Comparison of ENCODE assay signal across 24 cellular contexts in the genomic region with DNA sequence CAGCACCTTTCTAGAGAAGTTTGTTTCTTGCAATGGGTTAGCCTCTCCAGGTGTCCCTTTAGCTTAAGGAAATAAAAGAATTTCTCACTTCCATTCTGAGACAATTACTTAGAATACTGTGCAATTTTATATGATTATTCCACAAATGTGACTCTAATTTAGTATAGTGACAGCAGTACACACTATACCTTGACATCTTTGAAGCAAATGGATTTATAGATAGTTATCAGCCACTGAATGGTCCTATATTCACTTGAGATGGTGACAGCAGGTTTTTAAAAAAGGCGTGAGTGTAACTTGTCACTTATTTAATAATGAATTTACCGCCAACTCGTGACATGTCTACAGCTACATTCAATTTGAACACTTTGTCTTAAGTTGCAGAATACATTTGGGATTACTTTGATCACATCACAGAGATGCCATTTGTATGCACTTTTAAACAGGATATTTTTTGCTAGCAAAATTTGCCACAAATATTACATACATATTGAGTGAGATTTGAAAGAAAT.
DNase-seq lines count a peak whose midpoint lies in the region; ATAC-seq and TF ChIP-seq lines count a peak whose summit lies in the region.
"Had no signal": no experiment of that assay in that cellular context is flagged by ENCODE, and none has a peak within 500 bp of the region (broad histone marks: within the 10 kb centered on the region; RNA-seq: fewer than 3 reads in every experiment).

No MANE protein-coding gene starts in this region.

- peaks cover 47 to 58% (median 54%) of the 10 kb centered on the region in 3 donors for H3K4me1 Mint-ChIP-seq in T-cell
- peaks cover 44% of the 10 kb centered on the region for H3K4me1 Mint-ChIP-seq in mesothelial cell of epicardium

- intact Hi-C loops in psoas muscle (cut with DNase I): no loop called here
- intact Hi-C loops in gastrocnemius medialis (cut with DNase I; ENCODE audit: low total_unique reads): loop anchor here (5.0 kb wide), 1 partner anchor 34 kb away; no protein-coding TSS in a partner anchor
- intact Hi-C loops in A673 (cut with micrococcal nuclease; ENCODE audit: unreplicated experiment): no loop called here

- no peaks in the 10 kb centered on the region for H3K27me3 ChIP-seq in psoas muscle (ENCODE audit: insufficient read depth in 3 of 3, low read length in 2 of 3)
- H3K27me3 ChIP-seq in gastrocnemius medialis: no peaks in the 10 kb centered on the region
- no peaks in the 10 kb centered on the region for H3K27me3 ChIP-seq in A673 (replicated peaks; ENCODE audit: insufficient read depth, low read depth, low read length, poor library complexity)
- H3K27me3 ChIP-seq: BLaER1 treated with 17β-estradiol and CSF1 and Interleukin-3, amounts not matched to agents 10 nM and 100 nM had no signal

- H3K27me3 Mint-ChIP-seq in T-cell (no peaks in the 10 kb centered on the region), mesothelial cell of epicardium (ENCODE audit: low read depth) (no peaks in the 10 kb centered on the region)
- H3K27me3 Mint-ChIP-seq: B cell; CD4-positive, alpha-beta memory T cell had no signal

- H3K4me3 Mint-ChIP-seq in T-cell (no peak overlapping the region), mesothelial cell of epicardium (no peak overlapping the region)
- H3K4me3 Mint-ChIP-seq: B cell; CD4-positive, alpha-beta memory T cell; CD8-positive, alpha-beta memory T cell had no signal

- no peaks in the 10 kb centered on the region for H3K9me3 ChIP-seq in psoas muscle
- no peaks in the 10 kb centered on the region for H3K9me3 ChIP-seq in gastrocnemius medialis
- H3K9me3 ChIP-seq in A673 (ENCODE audit: low read depth, low read length, poor library complexity, severe bottlenecking): no peaks in the 10 kb centered on the region
- H3K9me3 ChIP-seq: BLaER1 treated with 17β-estradiol and CSF1 and Interleukin-3, amounts not matched to agents 10 nM and 100 nM had no signal

- POLR2A ChIA-PET in T-cell (lab: Charles Lee): interaction anchor here in 1 of 2 donors (0.6 kb wide), 1 partner anchor 1493 kb away, joined by 3 read pairs; no protein-coding TSS in a partner anchor
- POLR2A ChIA-PET in A673 (lab: Charles Lee; ENCODE audit: low non-redundant PET): no interaction called here

- ATAC-seq in T-cell (replicated peaks in 1 of 4) (no peak), psoas muscle (no peak), gastrocnemius medialis (no peak), HG03520 (IDR thresholded peaks at IDR 0.05; ENCODE audit: unreplicated experiment) (no peak)
- ATAC-seq: GM12878 had no signal

- H3K27ac ChIP-seq in psoas muscle (peak overlapping the region; percentile 34), gastrocnemius medialis (peak overlapping the region in 3 of 4 donors; percentile 23 to 60 (median 60)), A673 (ENCODE audit: low read depth, low read length, poor library complexity, severe bottlenecking) (no peak overlapping the region)
- H3K27ac ChIP-seq: BLaER1 treated with 17β-estradiol and CSF1 and Interleukin-3, amounts not matched to agents 10 nM and 100 nM; C4-2B had no signal

- 80 to 95% (median 90%) methylated on average over 3 of the region's 3 CpGs for WGBS in psoas muscle, 3 donors

- in situ Hi-C loops in gastrocnemius medialis (cut with MboI; ENCODE audit: low sequenced_read_pairs in 4 of 4): no loop called here

- no peak overlapping the region for H3K4me3 ChIP-seq in psoas muscle
- H3K4me3 ChIP-seq in gastrocnemius medialis: no peak overlapping the region
- H3K4me3 ChIP-seq in A673 (ENCODE audit: low read depth, low read length, poor library complexity, severe bottlenecking): no peak overlapping the region
- H3K4me3 ChIP-seq: BLaER1 treated with 17β-estradiol and CSF1 and Interleukin-3, amounts not matched to agents 10 nM and 100 nM; GM12878 had no signal

- peaks cover 64% of the 10 kb centered on the region for H3K36me3 Mint-ChIP-seq in T-cell
- H3K36me3 Mint-ChIP-seq in mesothelial cell of epicardium: peaks cover 31% of the 10 kb centered on the region

- CTCF ChIA-PET in T-cell (lab: Charles Lee): no interaction called here
- CTCF ChIA-PET in A673 (lab: Charles Lee): no interaction called here

- H3K4me1 ChIP-seq in psoas muscle: peaks cover 63% of the 10 kb centered on the region
- peaks cover 31 to 40% of the 10 kb centered on the region in 2 donors for H3K4me1 ChIP-seq in gastrocnemius medialis
- peaks cover 14% of the 10 kb centered on the region for H3K4me1 ChIP-seq in A673 (ENCODE audit: insufficient read depth, low read length, poor library complexity, severe bottlenecking)
- H3K4me1 ChIP-seq: BLaER1 treated with 17β-estradiol and CSF1 and Interleukin-3, amounts not matched to agents 10 nM and 100 nM had no signal

- DNase-seq in T-cell: no peak
- DNase-seq in mesothelial cell of epicardium (ENCODE audit: low spot score in 2 of 2, unreplicated experiment in 2 of 2): no peak
- no peak for DNase-seq in psoas muscle
- DNase-seq in gastrocnemius medialis: no peak
- no peak for DNase-seq in NCI-H526 (lab: John Stamatoyannopoulos, UW)
- DNase-seq in A673 (ENCODE audit: low spot score): no peak
- no peak for DNase-seq in NCI-H748 treated with DMSO at 0.1 percent for 48 hours (lab: John Stamatoyannopoulos, UW)
- DNase-seq: 8988T; AML-193; CD4-positive, alpha-beta memory T cell; CD8-positive, alpha-beta memory T cell; COR-L47; DMS 273 treated with DMSO at 0.1 percent for 48 hours; DMS153; DMS53; DMS79; DND-41; EL; GDM1 had no signal

- no peak for TF ChIP-seq POLR2A in gastrocnemius medialis (IDR thresholded peaks at IDR 0.05)

- TF ChIP-seq CTCF in mesothelial cell of epicardium (IDR thresholded peaks at IDR 0.05; ENCODE audit: unreplicated experiment) (no peak), psoas muscle (IDR thresholded peaks at IDR 0.05) (no peak), gastrocnemius medialis (IDR thresholded peaks at IDR 0.05 in 4 of 5, conservative IDR thresholded peaks at IDR 0.05 in 1 of 5) (no peak), A673 (conservative IDR thresholded peaks at IDR 0.05; ENCODE audit: low read depth, low read length) (no peak)

- no TSS peak for BruUV-seq in A673 (replicated peaks; lab: Mats Ljungman, UMichigan)

- H3K9me3 Mint-ChIP-seq in T-cell (no peaks in the 10 kb centered on the region), mesothelial cell of epicardium (peaks cover 8% of the 10 kb centered on the region)
- H3K9me3 Mint-ChIP-seq: CD4-positive, alpha-beta memory T cell; CD8-positive, alpha-beta memory T cell had no signal

- H3K27ac Mint-ChIP-seq in T-cell: peak overlapping the region; percentile 16 to 32
- H3K27ac Mint-ChIP-seq in mesothelial cell of epicardium: peak overlapping the region; percentile 77
- H3K27ac Mint-ChIP-seq: B cell had no signal

- H3K36me3 ChIP-seq in psoas muscle (ENCODE audit: insufficient read depth in 1 of 2, low read depth in 1 of 2) (no peaks in the 10 kb centered on the region), gastrocnemius medialis (no peaks in the 10 kb centered on the region), A673 (ENCODE audit: insufficient read depth, low read length, poor library complexity, severe bottlenecking) (peaks cover 4% of the 10 kb centered on the region)
